Comparison of ENCODE assay signal across 8 cellular contexts in genomic region chr17:51166987-51167931, GRCh38. TPM values are rescaled to one million over a fixed set of nuclear protein-coding genes. Genes with fewer than 3 reads are reported as not detected.
DNase-seq lines count a peak whose midpoint lies in the region; ATAC-seq and TF ChIP-seq lines count a peak whose summit lies in the region.

No MANE protein-coding gene starts in this region.

- H3K9me3 Mint-ChIP-seq in naive thymus-derived CD4-positive, alpha-beta T cell, result no peaks in the 10 kb centered on the region

- H3K4me3 ChIP-seq in epithelial cell of proximal tubule (ENCODE audit: low read depth, low read length), result peak overlapping the region; percentile 95
- H3K4me3 ChIP-seq in naive thymus-derived CD4-positive, alpha-beta T cell (ENCODE audit: low read length), result peak overlapping the region; percentile 89

- ATAC-seq in GM19025 (IDR thresholded peaks at IDR 0.05; ENCODE audit: low read depth, unreplicated experiment), result peak; percentile 35
- ATAC-seq in HG03280 (IDR thresholded peaks at IDR 0.05; ENCODE audit: unreplicated experiment), result peak; percentile 53
- ATAC-seq in naive thymus-derived CD4-positive, alpha-beta T cell, result peak; percentile 73

- H3K9me3 ChIP-seq in naive thymus-derived CD4-positive, alpha-beta T cell (ENCODE audit: control insufficient read depth in 2 of 3, low read length in 3 of 3), result no peaks in the 10 kb centered on the region

- H3K27me3 ChIP-seq in naive thymus-derived CD4-positive, alpha-beta T cell (ENCODE audit: control insufficient read depth in 2 of 2, insufficient read depth in 2 of 2, low read length in 2 of 2), result no peaks in the 10 kb centered on the region

- H3K27ac ChIP-seq in naive thymus-derived CD4-positive, alpha-beta T cell (ENCODE audit: low read depth, low read length), result peak overlapping the region; percentile 80

- CTCF ChIA-PET in naive thymus-derived CD4-positive, alpha-beta T cell (lab: Charles Lee), result interaction anchor here (1.2 kb wide), 1 partner anchor 167 kb away, joined by 3 read pairs; no protein-coding TSS in a partner anchor

- peak overlapping the region; percentile 63 to 90 (median 78) for H3K27ac Mint-ChIP-seq in naive thymus-derived CD4-positive, alpha-beta T cell

- POLR2A ChIA-PET in naive thymus-derived CD4-positive, alpha-beta T cell (lab: Charles Lee), result interaction anchor here (0.6 to 1.2 kb wide), 3 partner anchors 14 to 212 kb away, joined by 3 to 4 read pairs (median 4); partner anchors contain the start of gene NME1

- intact Hi-C loops in naive thymus-derived CD4-positive, alpha-beta T cell (cut with micrococcal nuclease), result loop anchor here (1.0 to 5.0 kb wide), 7 partner anchors 14 to 300 kb away; partner anchors contain the start of genes MBTD1 (in 2 of the 2), NME1 (in 2 of the 2), TOB1 (in 2 of the 2) and UTP18 (in 2 of the 2)

- no peaks in the 10 kb centered on the region for H3K27me3 Mint-ChIP-seq in naive thymus-derived CD4-positive, alpha-beta T cell

- TF ChIP-seq CTCF in epithelial cell of proximal tubule (conservative IDR thresholded peaks at IDR 0.05; ENCODE audit: low read depth, low read length), result peak; percentile 70

- DNase-seq in Ammon's horn (ENCODE audit: low spot score) (peak; percentile 25), NOMO-1 (lab: John Stamatoyannopoulos, UW; ENCODE audit: unreplicated experiment in 2 of 2) (peak; percentile 8 to 50), epithelial cell of proximal tubule (ENCODE audit: low read depth) (no peak)
- peak; percentile 74 for DNase-seq in activated CD8-positive, alpha-beta memory T cell treated with anti-CD3 and anti-CD28 coated beads, Interleukin-2, amount 50 U/mL, for 4 hours
- DNase-seq in naive thymus-derived CD4-positive, alpha-beta T cell, result peak; percentile 40 to 81 (median 59)
- DNase-seq in stimulated activated naive CD4-positive, alpha-beta T cell (lab: John Stamatoyannopoulos, UW), result peak in 5 of 6 experiments; percentile 50 to 80 (median 55)

- peaks cover 0 to 5% of the 10 kb centered on the region in 2 donors for H3K4me1 ChIP-seq in naive thymus-derived CD4-positive, alpha-beta T cell (ENCODE audit: control insufficient read depth in 2 of 2, insufficient read depth in 2 of 2, low read length in 2 of 2)

- H3K36me3 Mint-ChIP-seq in naive thymus-derived CD4-positive, alpha-beta T cell, result peaks cover 0 to 33% (median 6%) of the 10 kb centered on the region in 5 donors

- peaks cover 5 to 23% (median 6%) of the 10 kb centered on the region in 3 experiments for H3K36me3 ChIP-seq in naive thymus-derived CD4-positive, alpha-beta T cell (ENCODE audit: control insufficient read depth in 2 of 3, insufficient read depth in 3 of 3, low read length in 3 of 3)

- H3K4me3 Mint-ChIP-seq in naive thymus-derived CD4-positive, alpha-beta T cell, result peak overlapping the region; percentile 74 to 97 (median 86)

- peaks cover 0 to 36% (median 24%) of the 10 kb centered on the region in 7 donors for H3K4me1 Mint-ChIP-seq in naive thymus-derived CD4-positive, alpha-beta T cell

RNA-seq across cellular contexts. Expression of gene NME2, which starts 1.0 kb away (rescaled TPM):
- 840 and 1,223 TPM in 2 replicates for total RNA-seq in epithelial cell of proximal tubule
- 100 to 1,000 TPM; 133 to 457 (median 179) TPM for total RNA-seq in naive thymus-derived CD4-positive, alpha-beta T cell
- 100 to 1,000 TPM; 255 to 280 TPM for polyA plus RNA-seq in naive thymus-derived CD4-positive, alpha-beta T cell

RNA-seq across cellular contexts. Expression of gene NME1, which starts 13.9 kb away (rescaled TPM):
- total RNA-seq in epithelial cell of proximal tubule, result 205 and 349 TPM in 2 replicates
- total RNA-seq in naive thymus-derived CD4-positive, alpha-beta T cell, result 100 to 1,000 TPM in 1 of 5 experiments, 10 to 100 TPM in 4; 13.4 to 159 (median 20.1) TPM
- 10 to 100 TPM; 58.9 to 59.7 TPM for polyA plus RNA-seq in naive thymus-derived CD4-positive, alpha-beta T cell

RNA-seq across cellular contexts. Expression of gene SPAG9, which starts 46.6 kb away (rescaled TPM):
- total RNA-seq in epithelial cell of proximal tubule, result 36.4 and 48.2 TPM in 2 replicates
- 10 to 100 TPM; 52.6 to 73.4 (median 54.9) TPM for total RNA-seq in naive thymus-derived CD4-positive, alpha-beta T cell
- 1 to 10 TPM; 3.3 to 5.9 TPM for polyA plus RNA-seq in naive thymus-derived CD4-positive, alpha-beta T cell
